In the genomic region with DNA sequence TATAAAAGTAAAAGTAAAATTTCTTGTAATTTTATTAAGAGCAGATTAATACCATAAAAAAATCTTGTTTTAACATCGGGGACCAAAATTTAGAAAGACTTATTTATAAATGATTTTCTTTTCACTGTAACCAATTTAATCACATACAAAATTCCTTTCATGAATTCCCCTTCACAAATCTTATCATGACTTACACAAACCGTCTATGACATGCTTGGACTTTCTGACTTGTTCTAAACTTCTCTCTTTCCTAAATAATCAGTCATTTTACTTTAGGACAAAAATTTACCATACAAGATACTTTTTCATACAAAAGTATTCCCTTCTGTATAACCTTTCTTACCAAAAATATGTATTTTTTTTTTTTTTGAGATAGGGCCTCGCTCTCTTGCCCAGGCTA, we compare ENCODE assay signal across 18 cellular contexts. TPM values are rescaled to one million over a fixed set of nuclear protein-coding genes. Genes with fewer than 3 reads are reported as not detected.
A peak's percentile ranks its signal among the peaks of the same experiment; 100 is the strongest.
DNase-seq lines count a peak whose midpoint lies in the region; ATAC-seq and TF ChIP-seq lines count a peak whose summit lies in the region.
"Had no signal": no experiment of that assay in that cellular context is flagged by ENCODE, and none has a peak within 500 bp of the region (broad histone marks: within the 10 kb centered on the region; RNA-seq: fewer than 3 reads in every experiment).

No MANE protein-coding gene starts in this region.

- H3K79me2 ChIP-seq in HCT116 (ENCODE audit: insufficient read depth, low read length) (no peaks in the 10 kb centered on the region), PC-3 (ENCODE audit: low read length) (no peaks in the 10 kb centered on the region)

- H3K4me1 ChIP-seq in HCT116 (ENCODE audit: control insufficient read depth in 1 of 2, insufficient read depth in 2 of 2, low read length in 2 of 2) = no peaks in the 10 kb centered on the region
- peaks cover 8% of the 10 kb centered on the region for H3K4me1 ChIP-seq in PC-3 (ENCODE audit: insufficient read depth, low read length)
- H3K4me1 ChIP-seq in gastroesophageal sphincter = no peaks in the 10 kb centered on the region

- intact Hi-C loops in HCT116 (cut with micrococcal nuclease) (no loop called here), PC-3 (cut with micrococcal nuclease) (no loop called here)

- H2AFZ ChIP-seq in HCT116 (ENCODE audit: low read depth, low read length, poor library complexity, severe bottlenecking) (no peak overlapping the region), PC-3 (ENCODE audit: low read length) (no peak overlapping the region)

- H3K9ac ChIP-seq in HCT116 (ENCODE audit: low read length) (no peak overlapping the region), PC-3 (ENCODE audit: low read length) (no peak overlapping the region)

- ATAC-seq in HCT116 = no peak
- no peak for ATAC-seq in PC-3
- ATAC-seq in GM18498 (IDR thresholded peaks at IDR 0.05; ENCODE audit: unreplicated experiment) = no peak
- ATAC-seq in gastroesophageal sphincter = no peak
- ATAC-seq: effector memory CD8-positive, alpha-beta T cell; foreskin keratinocyte had no signal

- no peak for TF ChIP-seq EP300 in gastroesophageal sphincter (IDR thresholded peaks at IDR 0.05)

- RAD21 ChIA-PET in HCT116 (lab: Charles Lee; ENCODE audit: low non-redundant PET in 1 of 2, low total read pairs in 2 of 2, uncharacterized antibody in 2 of 2, unreplicated experiment in 2 of 2) = no interaction called here

- H3K36me3 ChIP-seq in HCT116 (ENCODE audit: control insufficient read depth in 1 of 2, insufficient read depth in 2 of 2, low read length in 2 of 2) (no peaks in the 10 kb centered on the region), PC-3 (ENCODE audit: low read depth, low read length) (peaks cover 63% of the 10 kb centered on the region), gastroesophageal sphincter (peaks cover 0 to 78% of the 10 kb centered on the region in 2 donors)

- H4K20me1 ChIP-seq in HCT116 (ENCODE audit: insufficient read depth) (no peaks in the 10 kb centered on the region), PC-3 (ENCODE audit: low read length) (no peaks in the 10 kb centered on the region)

- WGBS in gastroesophageal sphincter (ENCODE audit: low coverage in 1 of 2), 2 donors = 88 to 89% methylated on average over 3 of the region's 3 CpGs

- no peak for TF ChIP-seq RAD21 in HCT116 (IDR thresholded peaks at IDR 0.05; ENCODE audit: low read depth)

- TF ChIP-seq CTCF in HCT116 (IDR thresholded peaks at IDR 0.05 in 2 of 3, conservative IDR thresholded peaks at IDR 0.05 in 1 of 3; ENCODE audit: borderline replicate concordance in 1 of 3, insufficient read depth in 1 of 3, low read depth in 2 of 3, low read length in 2 of 3) (no peak), PC-3 (conservative IDR thresholded peaks at IDR 0.05; ENCODE audit: low read depth, low read length) (no peak), fibroblast of pulmonary artery (IDR thresholded peaks at IDR 0.05; ENCODE audit: low read length, missing control alignments) (no peak), gastroesophageal sphincter (IDR thresholded peaks at IDR 0.05) (no peak)

- H3K27me3 ChIP-seq in HCT116 (ENCODE audit: insufficient read depth, low read length) (no peaks in the 10 kb centered on the region), PC-3 (ENCODE audit: low read length) (no peaks in the 10 kb centered on the region), gastroesophageal sphincter (no peaks in the 10 kb centered on the region)
- H3K27me3 ChIP-seq: foreskin keratinocyte had no signal

- no peak overlapping the region for H3K27ac ChIP-seq in HCT116 (ENCODE audit: low read depth, low read length)
- H3K27ac ChIP-seq in PC-3 (ENCODE audit: low read length) = no peak overlapping the region
- H3K27ac ChIP-seq in gastroesophageal sphincter = no peak overlapping the region
- H3K27ac ChIP-seq: foreskin keratinocyte had no signal

- H3K4me3 ChIP-seq in HCT116 (replicated peaks in 1 of 2; ENCODE audit: low read depth in 1 of 2, low read length in 2 of 2) = no peak overlapping the region
- no peak overlapping the region for H3K4me3 ChIP-seq in PC-3 (ENCODE audit: low read length)
- H3K4me3 ChIP-seq in fibroblast of pulmonary artery (replicated peaks; ENCODE audit: low read depth, low read length) = no peak overlapping the region
- no peak overlapping the region for H3K4me3 ChIP-seq in gastroesophageal sphincter
- H3K4me3 ChIP-seq: lung had no signal

- DNase-seq in NCI-H2171 treated with DMSO at 0.1 percent for 48 hours (lab: John Stamatoyannopoulos, UW) = peak; percentile 23
- no peak for DNase-seq in NCI-H2171 (lab: John Stamatoyannopoulos, UW)
- peak; percentile 19 for DNase-seq in HCT116 (ENCODE audit: low read depth, low spot score)
- DNase-seq in PC-3 = peak; percentile 36
- peak; percentile 18 for DNase-seq in fibroblast of pulmonary artery (ENCODE audit: low read depth)
- no peak for DNase-seq in middle frontal gyrus (ENCODE audit: extremely low spot score, low spot score)
- DNase-seq: activated CD4-positive, alpha-beta T cell treated with anti-CD3 and anti-CD28 coated beads, Interleukin-2, amount 50 U/mL, for 1 hour; activated naive CD8-positive, alpha-beta T cell treated with anti-CD3 and anti-CD28 coated beads for 36 hours; activated T-cell treated with anti-CD3 and anti-CD28 coated beads, Interleukin-2, amount 50 U/mL, for 24 hours; COR-L47; effector memory CD8-positive, alpha-beta T cell; foreskin keratinocyte; NCI-H1092 treated with DMSO at 0.1 percent for 48 hours; NCI-H774; SHP77 treated with DMSO at 0.1 percent for 48 hours had no signal

- H3K4me2 ChIP-seq in HCT116 (ENCODE audit: low read length) (no peak overlapping the region), PC-3 (ENCODE audit: low read length) (no peak overlapping the region)

- TF ChIP-seq POLR2A in HCT116 (IDR thresholded peaks at IDR 0.05; ENCODE audit: borderline replicate concordance, extremely low read depth, insufficient read depth, insufficient read length) (no peak), gastroesophageal sphincter (IDR thresholded peaks at IDR 0.05) (no peak)

- no peaks in the 10 kb centered on the region for H3K9me2 ChIP-seq in HCT116 (ENCODE audit: insufficient read depth)
- H3K9me2 ChIP-seq in PC-3 (replicated peaks; ENCODE audit: low read length) = no peaks in the 10 kb centered on the region

- POLR2A ChIA-PET in HCT116 (lab: Charles Lee) (no interaction called here), PC-3 (lab: Charles Lee; ENCODE audit: unreplicated experiment) (no interaction called here)

- H3K9me3 ChIP-seq in HCT116 (ENCODE audit: control insufficient read depth in 1 of 2, insufficient read depth in 1 of 2, low read depth in 1 of 2, low read length in 2 of 2) = peaks cover 7 to 8% of the 10 kb centered on the region in 2 experiments; a peak in 2 of 4 replicates
- H3K9me3 ChIP-seq in PC-3 (ENCODE audit: low read length) = peaks cover 28% of the 10 kb centered on the region
- no peaks in the 10 kb centered on the region for H3K9me3 ChIP-seq in gastroesophageal sphincter

- no peaks in the 10 kb centered on the region for H3F3A ChIP-seq in PC-3 (ENCODE audit: low read length, unreplicated experiment)

- BruUV-seq in HCT116 (replicated peaks; lab: Mats Ljungman, UMichigan) (no TSS peak), PC-3 (replicated peaks; lab: Mats Ljungman, UMichigan) (no TSS peak)

- CTCF ChIA-PET in HCT116 (lab: Charles Lee) = no interaction called here
- CTCF ChIA-PET in PC-3 (lab: Charles Lee) = no interaction called here

TF ChIP-seq in HCT116, 20 proteins besides CTCF, POLR2A, EP300 and RAD21:
- TF ChIP-seq CBX3 (IDR thresholded peaks at IDR 0.05; ENCODE audit: low read depth) = 0 out of 2 replicates have a peak, but pooled peaks have one; percentile 52
- no peak for TF ChIP-seq CEBPB (IDR thresholded peaks at IDR 0.05; ENCODE audit: low read depth)
TF ChIP-seq in HCT116: peak in this region for 1.

RNA-seq across cellular contexts. Expression of a gene that starts 9.3 kb away (rescaled TPM):
- 0.07 TPM for total RNA-seq in HCT116 (2021; ENCODE audit: unreplicated experiment)
- not detected in 2 replicates for polyA plus RNA-seq in HCT116 (2012)
- 6.9 and 7.7 TPM in 2 replicates for total RNA-seq in PC-3 (2014; rRNA removed)
- total RNA-seq in gastroesophageal sphincter = 10 to 100 TPM; 12.0 to 20.7 (median 12.7) TPM

Comparison
In these comparisons a context has a peak if more than half of its experiments do, and no peak if none do; other contexts are left out.
1. DNase-seq: peak in NCI-H2171 treated with DMSO at 0.1 percent for 48 hours (single experiment), HCT116 (single experiment), PC-3 (single experiment) and fibroblast of pulmonary artery (single experiment); none in NCI-H2171 (single experiment) and middle frontal gyrus (single experiment).